Comparison of ENCODE assay signal across 16 cellular contexts in the genomic region with DNA sequence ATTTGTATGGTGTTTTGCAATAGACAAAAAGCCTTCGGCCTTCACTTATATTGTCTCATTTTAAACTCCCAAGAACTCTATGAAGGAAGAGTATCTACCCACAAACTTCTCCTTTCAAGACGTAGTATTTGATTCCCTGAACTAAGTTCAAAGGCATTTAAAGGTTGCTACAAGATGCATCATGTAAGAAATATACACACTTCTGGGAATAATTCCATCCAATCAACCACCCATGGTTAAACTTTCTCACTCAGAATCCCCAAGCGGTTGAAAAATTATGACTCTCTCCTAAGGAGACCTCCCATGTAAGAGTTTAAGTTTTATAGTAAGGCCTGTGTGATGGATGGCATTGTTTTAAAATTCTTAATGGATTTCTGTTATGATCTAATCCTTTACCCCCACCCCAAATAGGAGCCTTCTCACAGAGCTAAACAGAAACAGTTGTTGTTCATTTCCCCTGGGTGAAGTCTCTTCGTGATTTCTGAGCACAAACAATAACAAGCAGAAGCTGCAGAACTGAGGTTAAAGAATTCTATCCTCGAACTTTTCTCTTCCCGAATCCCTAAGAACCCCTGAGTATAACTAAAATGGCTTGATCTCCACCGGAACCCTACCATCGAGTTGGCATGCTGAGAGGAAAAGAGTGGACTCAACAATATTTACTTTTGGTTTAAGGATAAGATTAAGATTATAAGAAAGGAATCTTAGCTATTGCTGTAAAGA.
DNase-seq lines count a peak whose midpoint lies in the region; ATAC-seq and TF ChIP-seq lines count a peak whose summit lies in the region.
"Had no signal": no experiment of that assay in that cellular context is flagged by ENCODE, and none has a peak within 500 bp of the region (broad histone marks: within the 10 kb centered on the region; RNA-seq: fewer than 3 reads in every experiment).

No MANE protein-coding gene starts in this region.

- H3K36me3 ChIP-seq in heart right ventricle = peaks cover 0 to 9% (median 0%) of the 10 kb centered on the region in 9 donors
- H3K36me3 ChIP-seq in muscle layer of duodenum (ENCODE audit: control insufficient read depth in 1 of 2, insufficient read depth in 2 of 2, low read length in 2 of 2) = peaks cover 8 to 25% of the 10 kb centered on the region in 2 donors
- H3K36me3 ChIP-seq in uterus = no peaks in the 10 kb centered on the region

- H3K4me1 ChIP-seq in heart right ventricle (peaks cover 0 to 68% (median 53%) of the 10 kb centered on the region in 9 donors), muscle layer of duodenum (ENCODE audit: control insufficient read depth in 1 of 2, insufficient read depth in 2 of 2, low read length in 2 of 2) (peaks cover 0 to 4% of the 10 kb centered on the region in 2 donors), uterus (peaks cover 0 to 4% of the 10 kb centered on the region in 2 donors)

- H3K9me3 ChIP-seq in heart right ventricle (no peaks in the 10 kb centered on the region), muscle layer of duodenum (ENCODE audit: control insufficient read depth in 1 of 2, low read length in 2 of 2) (no peaks in the 10 kb centered on the region), uterus (no peaks in the 10 kb centered on the region)
- H3K9me3 ChIP-seq: A549, ascending aorta, sigmoid colon had no signal

- WGBS in heart right ventricle, 2 donors = 69 to 73% methylated on average over 8 of the region's 8 CpGs

- no peaks in the 10 kb centered on the region for H3K27me3 ChIP-seq in heart right ventricle
- no peaks in the 10 kb centered on the region for H3K27me3 ChIP-seq in muscle layer of duodenum (ENCODE audit: low read depth, low read length)
- no peaks in the 10 kb centered on the region for H3K27me3 ChIP-seq in uterus
- H3K27me3 ChIP-seq: ascending aorta, sigmoid colon had no signal

- no peak for TF ChIP-seq POLR2A in uterus (IDR thresholded peaks at IDR 0.05)

- TF ChIP-seq CTCF in heart right ventricle (IDR thresholded peaks at IDR 0.05) = no peak
- TF ChIP-seq CTCF in choroid plexus epithelial cell (conservative IDR thresholded peaks at IDR 0.05; ENCODE audit: low read depth, low read length) = no peak
- no peak for TF ChIP-seq CTCF in uterus (IDR thresholded peaks at IDR 0.05)

- H3K4me3 ChIP-seq in heart right ventricle (no peak overlapping the region), choroid plexus epithelial cell (ENCODE audit: low read depth, low read length) (no peak overlapping the region), muscle layer of duodenum (ENCODE audit: low read depth in 1 of 2, low read length in 2 of 2) (no peak overlapping the region), uterus (no peak overlapping the region)
- H3K4me3 ChIP-seq: A549, ascending aorta, sigmoid colon had no signal

- intact Hi-C loops in heart right ventricle (cut with DNase I) (loop anchor here in 3 of 10 donors (10.0 kb wide), 2 partner anchors 116 to 184 kb away; a partner anchor contains a TSS), left ventricle myocardium superior (cut with micrococcal nuclease) (loop anchor here (10.0 kb wide), 1 partner anchor 116 kb away; no protein-coding TSS in a partner anchor), uterus (cut with DNase I; ENCODE audit: low total_unique reads) (no loop called here)

- peak overlapping the region in 6 of 10 donors; percentile 17 to 68 (median 28) for H3K27ac ChIP-seq in heart right ventricle
- H3K27ac ChIP-seq in muscle layer of duodenum (ENCODE audit: low read length) = peak overlapping the region; percentile 18
- H3K27ac ChIP-seq in uterus = peak overlapping the region; percentile 48 to 59
- H3K27ac ChIP-seq: A549, ascending aorta had no signal

- no peak for ATAC-seq in heart right ventricle
- ATAC-seq in left ventricle myocardium superior = no peak
- ATAC-seq: A549; naive thymus-derived CD8-positive, alpha-beta T cell had no signal

- DNase-seq in heart right ventricle = no peak
- DNase-seq in left ventricle myocardium superior = no peak
- DNase-seq in choroid plexus epithelial cell (ENCODE audit: low read depth) = peak; percentile 50
- no peak for DNase-seq in uterus
- no peak for DNase-seq in HUDEP-2 (lab: John Stamatoyannopoulos, UW; ENCODE audit: unreplicated experiment in 76 of 76)
- no peak for DNase-seq in CD1c-positive myeloid dendritic cell (ENCODE audit: extremely low spot score)
- DNase-seq in activated naive CD4-positive, alpha-beta T cell (lab: John Stamatoyannopoulos, UW) = no peak
- DNase-seq: Kasumi-1; naive thymus-derived CD8-positive, alpha-beta T cell; NCI-H1694 treated with DMSO at 0.1 percent for 48 hours; NCI-H524 treated with DMSO at 0.1 percent for 48 hours; sigmoid colon; T-helper 1 cell had no signal
